12 cellular contexts compared by ENCODE assay signal in genomic region chr18:46260016-46260878, GRCh38.
A peak's percentile ranks its signal among the peaks of the same experiment; 100 is the strongest.
DNase-seq lines count a peak whose midpoint lies in the region; ATAC-seq and TF ChIP-seq lines count a peak whose summit lies in the region.
"Had no signal": no experiment of that assay in that cellular context is flagged by ENCODE, and none has a peak within 500 bp of the region (broad histone marks: within the 10 kb centered on the region; RNA-seq: fewer than 3 reads in every experiment).

No MANE protein-coding gene starts in this region.

- no peaks in the 10 kb centered on the region for H3K9me3 ChIP-seq in stomach smooth muscle (ENCODE audit: control insufficient read depth in 2 of 2, low read length in 2 of 2)
- no peaks in the 10 kb centered on the region for H3K9me3 ChIP-seq in body of pancreas
- H3K9me3 ChIP-seq: esophagus squamous epithelium, tibial artery had no signal

- peaks cover 49% of the 10 kb centered on the region for H3K36me3 Mint-ChIP-seq in T-helper 1 cell treated with Interleukin-12 subunit alpha and Interleukin-12 subunit beta and Interleukin-4 antibody, amounts not matched to agents 30 μg/mL and 1 μg/mL, for 36 hours (ENCODE audit: low read depth)
- peaks cover 70% of the 10 kb centered on the region for H3K36me3 Mint-ChIP-seq in activated naive CD8-positive, alpha-beta T cell treated with anti-CD3 and anti-CD28 coated beads for 36 hours

- H3K4me3 ChIP-seq in stomach smooth muscle (ENCODE audit: low read length in 2 of 2) (no peak overlapping the region), body of pancreas (no peak overlapping the region)
- H3K4me3 ChIP-seq: esophagus squamous epithelium, tibial artery had no signal

- H3K4me1 ChIP-seq in stomach smooth muscle (ENCODE audit: control insufficient read depth, insufficient read depth, low read length) = peaks cover 14% of the 10 kb centered on the region
- H3K4me1 ChIP-seq in body of pancreas = no peaks in the 10 kb centered on the region

- peak overlapping the region; percentile 3 for H3K27ac Mint-ChIP-seq in T-helper 1 cell treated with Interleukin-12 subunit alpha and Interleukin-12 subunit beta and Interleukin-4 antibody, amounts not matched to agents 30 μg/mL and 1 μg/mL, for 36 hours
- H3K27ac Mint-ChIP-seq in activated naive CD8-positive, alpha-beta T cell treated with anti-CD3 and anti-CD28 coated beads for 36 hours = peak overlapping the region; percentile 4

- peak overlapping the region; percentile 3 for H3K27ac ChIP-seq in stomach smooth muscle (ENCODE audit: low read length)
- H3K27ac ChIP-seq in body of pancreas = no peak overlapping the region
- H3K27ac ChIP-seq: esophagus squamous epithelium had no signal

- no peak for TF ChIP-seq POLR2A in body of pancreas (IDR thresholded peaks at IDR 0.05)

- no peak for TF ChIP-seq CTCF in body of pancreas (IDR thresholded peaks at IDR 0.05)

- H3K27me3 ChIP-seq in stomach smooth muscle (ENCODE audit: control insufficient read depth in 1 of 2, insufficient read depth in 2 of 2, low read length in 2 of 2) (no peaks in the 10 kb centered on the region), body of pancreas (no peaks in the 10 kb centered on the region)
- H3K27me3 ChIP-seq: esophagus squamous epithelium, tibial artery had no signal

- 85 to 87% methylated on average over 4 of the region's 4 CpGs for WGBS in body of pancreas, 2 donors

- H3K36me3 ChIP-seq in stomach smooth muscle (ENCODE audit: control insufficient read depth in 2 of 2, insufficient read depth in 2 of 2, low read length in 2 of 2) = peaks cover 4 to 6% of the 10 kb centered on the region in 2 donors
- H3K36me3 ChIP-seq in body of pancreas (replicated peaks in 1 of 2; ENCODE audit: insufficient read depth in 1 of 2, low read depth in 2 of 2) = no peaks in the 10 kb centered on the region

- DNase-seq in T-helper 1 cell = no peak
- no peak for DNase-seq in activated naive CD8-positive, alpha-beta T cell treated with anti-CD3 and anti-CD28 coated beads for 36 hours
- no peak for DNase-seq in left ventricle myocardium superior
- DNase-seq in C1 segment of cervical spinal cord (lab: John Stamatoyannopoulos, UW) = no peak
- no peak for DNase-seq in body of pancreas
- DNase-seq: 8988T, activated gamma-delta T cell treated with Interleukin-2 at 50 U/mL for 16 hours, esophagus squamous epithelium, tibial artery had no signal

- no peak overlapping the region for H3K4me3 Mint-ChIP-seq in T-helper 1 cell treated with Interleukin-12 subunit alpha and Interleukin-12 subunit beta and Interleukin-4 antibody, amounts not matched to agents 30 μg/mL and 1 μg/mL, for 36 hours
- no peak overlapping the region for H3K4me3 Mint-ChIP-seq in activated naive CD8-positive, alpha-beta T cell treated with anti-CD3 and anti-CD28 coated beads for 36 hours

- H3K27me3 Mint-ChIP-seq in T-helper 1 cell treated with Interleukin-12 subunit alpha and Interleukin-12 subunit beta and Interleukin-4 antibody, amounts not matched to agents 30 μg/mL and 1 μg/mL, for 36 hours (ENCODE audit: low read depth) = no peaks in the 10 kb centered on the region
- H3K27me3 Mint-ChIP-seq in activated naive CD8-positive, alpha-beta T cell treated with anti-CD3 and anti-CD28 coated beads for 36 hours = no peaks in the 10 kb centered on the region

- H3K4me1 Mint-ChIP-seq in T-helper 1 cell treated with Interleukin-12 subunit alpha and Interleukin-12 subunit beta and Interleukin-4 antibody, amounts not matched to agents 30 μg/mL and 1 μg/mL, for 36 hours (ENCODE audit: low read depth) = peaks cover 46% of the 10 kb centered on the region
- peaks cover 65% of the 10 kb centered on the region for H3K4me1 Mint-ChIP-seq in activated naive CD8-positive, alpha-beta T cell treated with anti-CD3 and anti-CD28 coated beads for 36 hours

- ATAC-seq in left ventricle myocardium superior (peak; percentile 51), GM18511 (IDR thresholded peaks at IDR 0.05; ENCODE audit: unreplicated experiment) (no peak), body of pancreas (no peak)

- no peak overlapping the region for H3K9ac ChIP-seq in stomach smooth muscle (ENCODE audit: low read length in 2 of 2)

- intact Hi-C loops in left ventricle myocardium superior (cut with micrococcal nuclease) = no loop called here
- intact Hi-C loops in body of pancreas (cut with DNase I) = no loop called here

- H3K9me3 Mint-ChIP-seq in T-helper 1 cell treated with Interleukin-12 subunit alpha and Interleukin-12 subunit beta and Interleukin-4 antibody, amounts not matched to agents 30 μg/mL and 1 μg/mL, for 36 hours = no peaks in the 10 kb centered on the region
- H3K9me3 Mint-ChIP-seq in activated naive CD8-positive, alpha-beta T cell treated with anti-CD3 and anti-CD28 coated beads for 36 hours = no peaks in the 10 kb centered on the region
